21 cellular contexts compared by ENCODE assay signal in the genomic region with DNA sequence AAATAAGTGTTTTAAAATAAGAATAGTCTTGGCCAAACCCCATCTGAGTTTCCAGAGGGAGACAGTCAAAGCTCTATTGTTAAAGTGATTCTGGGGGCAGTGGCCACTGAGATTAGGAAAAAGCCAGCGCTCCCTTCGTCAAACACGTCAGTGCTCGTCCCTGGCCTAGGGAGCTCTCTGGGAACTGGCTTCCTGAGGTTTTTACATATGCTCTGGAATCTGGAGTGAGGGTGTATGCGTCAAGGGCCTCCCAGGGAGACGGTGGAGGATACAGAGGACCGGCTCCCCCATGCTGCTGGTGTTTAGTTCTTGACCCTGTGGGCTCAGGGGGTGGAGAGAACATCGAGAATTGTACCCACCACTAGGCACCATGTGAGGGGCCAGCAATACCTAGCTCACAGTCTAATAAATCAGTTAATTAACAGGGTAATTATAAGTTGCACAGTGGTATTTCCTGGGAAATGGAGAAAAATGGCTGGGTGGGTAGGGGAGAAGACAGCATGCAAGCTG. TPM values are rescaled to one million over a fixed set of nuclear protein-coding genes. Genes with fewer than 3 reads are reported as not detected.
DNase-seq lines count a peak whose midpoint lies in the region; FAIRE-seq and TF ChIP-seq lines count a peak whose summit lies in the region.
"Had no signal": no experiment of that assay in that cellular context is flagged by ENCODE, and none has a peak within 500 bp of the region (broad histone marks: within the 10 kb centered on the region; RNA-seq: fewer than 3 reads in every experiment).

No MANE protein-coding gene starts in this region.

- H3K4me3 Mint-ChIP-seq in CD8-positive, alpha-beta memory T cell: no peak overlapping the region
- H3K4me3 Mint-ChIP-seq: activated naive CD8-positive, alpha-beta T cell treated with anti-CD3 and anti-CD28 coated beads for 36 hours; activated T-cell treated with anti-CD3 and anti-CD28 coated beads, Interleukin-2, amount 50 U/mL, for 24 hours had no signal

- no peaks in the 10 kb centered on the region for H3K9me3 Mint-ChIP-seq in CD8-positive, alpha-beta memory T cell
- H3K9me3 Mint-ChIP-seq: activated naive CD8-positive, alpha-beta T cell treated with anti-CD3 and anti-CD28 coated beads for 36 hours; activated T-cell treated with anti-CD3 and anti-CD28 coated beads, Interleukin-2, amount 50 U/mL, for 24 hours had no signal

- H3K27me3 ChIP-seq in bronchial epithelial cell (ENCODE audit: control insufficient read depth, insufficient read depth, low read length): no peaks in the 10 kb centered on the region
- H3K27me3 ChIP-seq in CD8-positive, alpha-beta memory T cell (ENCODE audit: insufficient read depth, low read length, poor library complexity, severe bottlenecking): no peaks in the 10 kb centered on the region
- H3K27me3 ChIP-seq: spleen, upper lobe of right lung had no signal

- H3K4me3 ChIP-seq in bronchial epithelial cell (ENCODE audit: low read depth, low read length): no peak overlapping the region
- no peak overlapping the region for H3K4me3 ChIP-seq in CD8-positive, alpha-beta memory T cell (ENCODE audit: low read length)
- H3K4me3 ChIP-seq: spleen, upper lobe of right lung had no signal

- no peaks in the 10 kb centered on the region for H3K36me3 ChIP-seq in bronchial epithelial cell (ENCODE audit: control insufficient read depth, insufficient read depth, low read length)
- H3K36me3 ChIP-seq in CD8-positive, alpha-beta memory T cell (ENCODE audit: insufficient read depth, low read length): no peaks in the 10 kb centered on the region
- H3K36me3 ChIP-seq: spleen, upper lobe of right lung had no signal

- POLR2A ChIA-PET in CD8-positive, alpha-beta memory T cell (lab: Charles Lee): interaction anchor here (0.7 kb wide), 1 partner anchor 124 kb away, joined by 4 read pairs; no protein-coding TSS in a partner anchor

- no peaks in the 10 kb centered on the region for H3K36me3 Mint-ChIP-seq in CD8-positive, alpha-beta memory T cell

- H3K4me1 Mint-ChIP-seq in CD8-positive, alpha-beta memory T cell: peaks cover 29 to 50% (median 34%) of the 10 kb centered on the region in 3 donors

- no peak overlapping the region for H3K27ac ChIP-seq in CD8-positive, alpha-beta memory T cell (ENCODE audit: low read depth, low read length)
- H3K27ac ChIP-seq: epithelial cell of prostate, KMS-11, spleen, upper lobe of right lung had no signal

- H3K27ac Mint-ChIP-seq in CD8-positive, alpha-beta memory T cell: peak overlapping the region in 3 of 8 donors; percentile 7 to 83 (median 31)
- H3K27ac Mint-ChIP-seq: activated naive CD8-positive, alpha-beta T cell treated with anti-CD3 and anti-CD28 coated beads for 36 hours; activated T-cell treated with anti-CD3 and anti-CD28 coated beads, Interleukin-2, amount 50 U/mL, for 24 hours had no signal

- peaks cover 25% of the 10 kb centered on the region for H3K4me1 ChIP-seq in CD8-positive, alpha-beta memory T cell (ENCODE audit: insufficient read depth, low read length)

- no peaks in the 10 kb centered on the region for H3K27me3 Mint-ChIP-seq in CD8-positive, alpha-beta memory T cell
- H3K27me3 Mint-ChIP-seq: activated naive CD8-positive, alpha-beta T cell treated with anti-CD3 and anti-CD28 coated beads for 36 hours; activated T-cell treated with anti-CD3 and anti-CD28 coated beads, Interleukin-2, amount 50 U/mL, for 24 hours had no signal

- CTCF ChIA-PET in CD8-positive, alpha-beta memory T cell (lab: Charles Lee): interaction anchor here (0.7 to 5.5 kb wide), 2 partner anchors 27 to 236 kb away, joined by 3 to 23 read pairs; no protein-coding TSS in a partner anchor

- TF ChIP-seq CTCF in bronchial epithelial cell (IDR thresholded peaks at IDR 0.05; ENCODE audit: insufficient read depth, low read length, severe bottlenecking): no peak

- no peaks in the 10 kb centered on the region for H3K9me3 ChIP-seq in CD8-positive, alpha-beta memory T cell (ENCODE audit: low read length)
- H3K9me3 ChIP-seq: spleen, upper lobe of right lung had no signal

- peak; percentile 59 for DNase-seq in A172 (ENCODE audit: low spot score)
- DNase-seq in NCI-H460 (ENCODE audit: extremely low read depth, low read depth): peak; percentile 96
- peak; percentile 26 for DNase-seq in bronchial epithelial cell (ENCODE audit: low read depth)
- DNase-seq in iris pigment epithelial cell (ENCODE audit: low read depth): peak; percentile 27
- no peak for DNase-seq in COR-L47 (lab: John Stamatoyannopoulos, UW)
- no peak for DNase-seq in CD8-positive, alpha-beta memory T cell
- no peak for DNase-seq in SKM-1 (lab: John Stamatoyannopoulos, UW; ENCODE audit: unreplicated experiment)
- DNase-seq in DMS 273 (lab: John Stamatoyannopoulos, UW; ENCODE audit: unreplicated experiment): no peak
- DNase-seq: activated CD4-positive, alpha-beta T cell treated with anti-CD3 and anti-CD28 coated beads, Interleukin-2, amount 50 U/mL, for 4 hours; activated naive CD8-positive, alpha-beta T cell treated with anti-CD3 and anti-CD28 coated beads for 36 hours; activated T-cell treated with anti-CD3 and anti-CD28 coated beads, Interleukin-2, amount 50 U/mL, for 24 hours; GDM1; NCI-H1417; NK-92 treated with Interleukin-12 subunit alpha and Interleukin-12 subunit beta, amount 100 ng/mL, for 24 hours; spleen; stimulated activated naive CD4-positive, alpha-beta T cell treated with Interleukin-2 at 50 U/mL for 16 hours; upper lobe of right lung had no signal

- FAIRE-seq in bronchial epithelial cell (lab: Jason Lieb, UNC): no peak
- FAIRE-seq: A204.1, TTC549 had no signal

RNA-seq across cellular contexts. Expression of a gene that starts 33.8 kb away (rescaled TPM):
- total RNA-seq in A172 (2014; rRNA removed; shearing (Covaris generic)): 11.2 and 12.9 TPM in 2 replicates
- total RNA-seq in NCI-H460 (2014; rRNA removed; shearing (Covaris generic)): 42.9 and 50.7 TPM in 2 replicates
- polyA plus RNA-seq in NCI-H460 (2014; cell fraction: nucleus; rRNA removed): 13.6 and 13.8 TPM in 2 replicates
- 14.2 and 19.2 TPM in 2 replicates for total RNA-seq in bronchial epithelial cell
- 1 to 10 TPM; 7.8 to 9.1 TPM for total RNA-seq in CD8-positive, alpha-beta memory T cell
- polyA plus RNA-seq in CD8-positive, alpha-beta memory T cell: 10.4 TPM

Comparison
In these comparisons a context has a peak if more than half of its experiments do, and no peak if none do; other contexts are left out.
1. DNase-seq: peak in A172 (single experiment), NCI-H460 (single experiment), bronchial epithelial cell (single experiment) and iris pigment epithelial cell (single experiment); none in COR-L47 (single experiment), CD8-positive, alpha-beta memory T cell (0 of 5), SKM-1 (single experiment) and DMS 273 (single experiment).